In genomic region chr15:57444877-57445513, GRCh38 we compare ENCODE assay signal across 10 cellular contexts.
DNase-seq lines count a peak whose midpoint lies in the region; ATAC-seq and TF ChIP-seq lines count a peak whose summit lies in the region.
"Had no signal": no experiment of that assay in that cellular context is flagged by ENCODE, and none has a peak within 500 bp of the region (broad histone marks: within the 10 kb centered on the region; RNA-seq: fewer than 3 reads in every experiment).

No MANE protein-coding gene starts in this region.

- CTCF ChIA-PET in PC-9 (lab: Charles Lee) (no interaction called here), SK-N-SH (lab: Yijun Ruan, JAX) (interaction anchor here (0.9 to 1.2 kb wide), 3 partner anchors 8 to 82 kb away, joined by 3 read pairs; no protein-coding TSS in a partner anchor)

- no peak for TF ChIP-seq EP300 in SK-N-SH (IDR thresholded peaks at IDR 0.05; ENCODE audit: borderline replicate concordance in 1 of 2, low read depth in 1 of 2, low read length in 1 of 2)

- H3K27ac ChIP-seq in PC-9 = peak overlapping the region; percentile 42
- H3K27ac ChIP-seq in uterus = peak overlapping the region; percentile 69 to 71
- no peak overlapping the region for H3K27ac ChIP-seq in SK-N-SH (ENCODE audit: low read depth in 2 of 2, low read length in 1 of 2)

- peak; percentile 3 for DNase-seq in NK-92 treated with Interleukin-12 subunit alpha and Interleukin-12 subunit beta, amount 100 ng/mL, for 24 hours (lab: John Stamatoyannopoulos, UW)
- DNase-seq in NK-92 (lab: John Stamatoyannopoulos, UW; ENCODE audit: unreplicated experiment) = no peak
- DNase-seq in PC-9 = peak in 1 of 2 experiments; percentile 12
- DNase-seq in uterus = no peak
- DNase-seq in SK-N-SH = no peak
- DNase-seq in SIG-M5 treated with dmso at 0.1 percent for 504 hours (lab: John Stamatoyannopoulos, UW; ENCODE audit: unreplicated experiment) = no peak
- DNase-seq: activated T-cell treated with anti-CD3 and anti-CD28 coated beads for 4 hours, amniotic stem cell had no signal

- intact Hi-C loops in PC-9 (cut with micrococcal nuclease; ENCODE audit: unreplicated experiment) = loop anchor here (10.0 kb wide), 1 partner anchor 60 kb away; no protein-coding TSS in a partner anchor
- intact Hi-C loops in uterus (cut with DNase I; ENCODE audit: low total_unique reads) = no loop called here

- ATAC-seq in esophagus mucosa = no peak

- H3K27me3 ChIP-seq in PC-9 (ENCODE audit: insufficient read depth, low read depth) (no peaks in the 10 kb centered on the region), iPS-15b (ENCODE audit: control insufficient read depth, insufficient read depth, low read length) (no peaks in the 10 kb centered on the region), uterus (no peaks in the 10 kb centered on the region), SK-N-SH (ENCODE audit: insufficient read depth) (no peaks in the 10 kb centered on the region)

- TF ChIP-seq POLR2A in uterus (IDR thresholded peaks at IDR 0.05) = no peak

- H3F3A ChIP-seq in PC-9 (ENCODE audit: insufficient read depth, low read depth) = no peaks in the 10 kb centered on the region
- peaks cover 7% of the 10 kb centered on the region for H3F3A ChIP-seq in SK-N-SH (replicated peaks; ENCODE audit: insufficient read depth)

- H3K9ac ChIP-seq in iPS-15b (ENCODE audit: low read depth, low read length) (peak overlapping the region; percentile 6), SK-N-SH (no peak overlapping the region)

- BruUV-seq in PC-9 (replicated peaks; lab: Mats Ljungman, UMichigan) = no TSS peak

- H3K9me3 ChIP-seq in PC-9 (ENCODE audit: insufficient read depth, low read depth) (no peaks in the 10 kb centered on the region; the same call in 1 of the 2 replicates), iPS-15b (ENCODE audit: control insufficient read depth, insufficient read depth, low read length) (no peaks in the 10 kb centered on the region), uterus (no peaks in the 10 kb centered on the region), SK-N-SH (no peaks in the 10 kb centered on the region)

- H2AFZ ChIP-seq in PC-9 (no peak overlapping the region), SK-N-SH (ENCODE audit: low read depth) (no peak overlapping the region)

- no peaks in the 10 kb centered on the region for H3K79me2 ChIP-seq in PC-9 (ENCODE audit: low read depth)
- no peaks in the 10 kb centered on the region for H3K79me2 ChIP-seq in SK-N-SH (ENCODE audit: insufficient read depth)

- H3K36me3 ChIP-seq in PC-9 (ENCODE audit: low read depth) = no peaks in the 10 kb centered on the region
- H3K36me3 ChIP-seq in iPS-15b (ENCODE audit: control insufficient read depth, insufficient read depth, low read length) = peaks cover 2% of the 10 kb centered on the region
- H3K36me3 ChIP-seq in uterus = no peaks in the 10 kb centered on the region
- H3K36me3 ChIP-seq in SK-N-SH (replicated peaks in 1 of 2; ENCODE audit: control insufficient read depth in 1 of 2, insufficient read depth in 2 of 2, low read length in 1 of 2) = no peaks in the 10 kb centered on the region

- H3K4me1 ChIP-seq in PC-9 (replicated peaks; ENCODE audit: insufficient read depth) (peaks cover 13% of the 10 kb centered on the region), iPS-15b (ENCODE audit: control insufficient read depth, insufficient read depth, low read length) (peaks cover 13% of the 10 kb centered on the region), uterus (no peaks in the 10 kb centered on the region), SK-N-SH (ENCODE audit: control insufficient read depth in 1 of 2, insufficient read depth in 2 of 2, low read depth in 1 of 2, low read length in 1 of 2) (peaks cover 0 to 6% of the 10 kb centered on the region in 2 experiments; a peak in 1 of 4 replicates)

- WGBS in SK-N-SH (ENCODE audit: low lambda C conversion rate) = 83% methylated on average over 5 of the region's 5 CpGs

- no peak for TF ChIP-seq RAD21 in SK-N-SH (IDR thresholded peaks at IDR 0.05; ENCODE audit: low read length)

- no peak for TF ChIP-seq CTCF in PC-9 (conservative IDR thresholded peaks at IDR 0.05)
- TF ChIP-seq CTCF in uterus (IDR thresholded peaks at IDR 0.05) = no peak
- no peak for TF ChIP-seq CTCF in SK-N-SH (IDR thresholded peaks at IDR 0.05)

- H4K20me1 ChIP-seq in PC-9 (ENCODE audit: insufficient read depth) = no peaks in the 10 kb centered on the region
- H4K20me1 ChIP-seq in SK-N-SH (ENCODE audit: insufficient read depth) = no peaks in the 10 kb centered on the region

- H3K9me2 ChIP-seq in PC-9 (ENCODE audit: insufficient read depth) (no peaks in the 10 kb centered on the region), SK-N-SH (no peaks in the 10 kb centered on the region)

- no peak overlapping the region for H3K4me3 ChIP-seq in PC-9
- H3K4me3 ChIP-seq in iPS-15b (ENCODE audit: low read depth, low read length) = no peak overlapping the region
- no peak overlapping the region for H3K4me3 ChIP-seq in uterus
- H3K4me3 ChIP-seq in SK-N-SH (ENCODE audit: low read depth in 2 of 2, low read length in 1 of 2) = no peak overlapping the region

- POLR2A ChIA-PET in PC-9 (lab: Charles Lee; ENCODE audit: unreplicated experiment) = interaction anchor here (0.6 kb wide), 2 partner anchors 155 to 686 kb away, joined by 4 to 35 read pairs; no protein-coding TSS in a partner anchor
- POLR2A ChIA-PET in SK-N-SH (lab: Yijun Ruan, JAX) = no interaction called here

- H3K4me2 ChIP-seq in PC-9 = no peak overlapping the region
- H3K4me2 ChIP-seq in SK-N-SH = no peak overlapping the region

TF ChIP-seq in SK-N-SH, 30 proteins besides CTCF, POLR2A, EP300 and RAD21:
- TF ChIP-seq GABPA (IDR thresholded peaks at IDR 0.05; ENCODE audit: low read depth) (no peak), SMC3 (IDR thresholded peaks at IDR 0.05; ENCODE audit: low read depth, low read length) (no peak), TCF12 (IDR thresholded peaks at IDR 0.05) (no peak), NFIC (IDR thresholded peaks at IDR 0.05; ENCODE audit: borderline replicate concordance) (no peak), TAF1 (IDR thresholded peaks at IDR 0.05; ENCODE audit: borderline replicate concordance, low read depth, low read length) (no peak), USF1 (IDR thresholded peaks at IDR 0.05; ENCODE audit: borderline replicate concordance, low read depth) (no peak)

Comparison
In these comparisons a context has a peak if more than half of its experiments do, and no peak if none do; other contexts are left out.
1. H3K27ac ChIP-seq: peak in PC-9 (single experiment) and uterus (2 of 2); none in SK-N-SH (0 of 2).